In genomic region chr14:50541159-50541567, GRCh38 we compare ENCODE assay signal across 17 cellular contexts. TPM values are rescaled to one million over a fixed set of nuclear protein-coding genes. Genes with fewer than 3 reads are reported as not detected.
A peak's percentile ranks its signal among the peaks of the same experiment; 100 is the strongest.
DNase-seq lines count a peak whose midpoint lies in the region; ATAC-seq and TF ChIP-seq lines count a peak whose summit lies in the region.
"Had no signal": no experiment of that assay in that cellular context is flagged by ENCODE, and none has a peak within 500 bp of the region (broad histone marks: within the 10 kb centered on the region; RNA-seq: fewer than 3 reads in every experiment).

No MANE protein-coding gene starts in this region.

- no CpG with 5 or more reads among the region's 1 CpG for WGBS in mesendoderm (ENCODE audit: extremely low coverage, insufficient coverage, low lambda C conversion rate)

- H3K9ac ChIP-seq in mesendoderm (ENCODE audit: low read length) = no peak overlapping the region

- no peaks in the 10 kb centered on the region for H3K79me1 ChIP-seq in mesendoderm (ENCODE audit: low read length)

- no peak overlapping the region for H3K4me3 ChIP-seq in mesendoderm (ENCODE audit: low read length)
- H3K4me3 ChIP-seq: K562 had no signal

- peaks cover 4% of the 10 kb centered on the region for H3K36me3 Mint-ChIP-seq in activated CD8-positive, alpha-beta T cell treated with anti-CD3 and anti-CD28 coated beads for 36 hours (ENCODE audit: low read depth)
- no peaks in the 10 kb centered on the region for H3K36me3 Mint-ChIP-seq in activated CD8-positive, alpha-beta T cell treated with anti-CD3 and anti-CD28 coated beads, Interleukin-2, amount 10 ng/mL, durations not matched to agents 7 days and 5 days (ENCODE audit: low read depth)
- no peaks in the 10 kb centered on the region for H3K36me3 Mint-ChIP-seq in activated T-helper 17 cell treated with anti-CD3 and anti-CD28 coated beads, Interleukin-2, amount 50 U/mL, for 72 hours (ENCODE audit: low read depth)
- no peaks in the 10 kb centered on the region for H3K36me3 Mint-ChIP-seq in type B pancreatic cell
- H3K36me3 Mint-ChIP-seq: CD4-positive, alpha-beta memory T cell had no signal

- H3K4me3 Mint-ChIP-seq in activated CD8-positive, alpha-beta T cell treated with anti-CD3 and anti-CD28 coated beads for 36 hours = no peak overlapping the region
- no peak overlapping the region for H3K4me3 Mint-ChIP-seq in activated CD8-positive, alpha-beta T cell treated with anti-CD3 and anti-CD28 coated beads, Interleukin-2, amount 10 ng/mL, durations not matched to agents 7 days and 5 days
- no peak overlapping the region for H3K4me3 Mint-ChIP-seq in activated T-helper 17 cell treated with anti-CD3 and anti-CD28 coated beads, Interleukin-2, amount 50 U/mL, for 72 hours
- H3K4me3 Mint-ChIP-seq in type B pancreatic cell = no peak overlapping the region

- peaks cover 17% of the 10 kb centered on the region for H3K4me1 Mint-ChIP-seq in activated CD8-positive, alpha-beta T cell treated with anti-CD3 and anti-CD28 coated beads for 36 hours (ENCODE audit: low read depth)
- H3K4me1 Mint-ChIP-seq in activated CD8-positive, alpha-beta T cell treated with anti-CD3 and anti-CD28 coated beads, Interleukin-2, amount 10 ng/mL, durations not matched to agents 7 days and 5 days (ENCODE audit: low read depth) = peaks cover 10% of the 10 kb centered on the region
- H3K4me1 Mint-ChIP-seq in activated T-helper 17 cell treated with anti-CD3 and anti-CD28 coated beads, Interleukin-2, amount 50 U/mL, for 72 hours = peaks cover 10% of the 10 kb centered on the region
- H3K4me1 Mint-ChIP-seq in type B pancreatic cell (ENCODE audit: unreplicated experiment) = peaks cover 9% of the 10 kb centered on the region

- no peak overlapping the region for H3K4ac ChIP-seq in mesendoderm (ENCODE audit: low read depth, low read length)

- H2BK120ac ChIP-seq in mesendoderm (ENCODE audit: low read depth, low read length) = no peak overlapping the region

- no peak for DNase-seq in activated CD8-positive, alpha-beta T cell treated with anti-CD3 and anti-CD28 coated beads for 36 hours
- DNase-seq in activated CD8-positive, alpha-beta T cell treated with anti-CD3 and anti-CD28 coated beads, Interleukin-2, amount 10 ng/mL, durations not matched to agents 7 days and 5 days = no peak
- DNase-seq in mesendoderm (peak; percentile 56), type B pancreatic cell (ENCODE audit: extremely low spot score, unreplicated experiment) (no peak), SK-N-DZ (ENCODE audit: low spot score) (no peak), SW 1271 (lab: John Stamatoyannopoulos, UW) (no peak)
- DNase-seq in effector CD8-positive, alpha-beta T cell (lab: John Stamatoyannopoulos, UW) = no peak
- DNase-seq: 8988T; BE2C; CD4-positive, alpha-beta memory T cell; DND-41; H7; NCI-H1930; NCI-H526 treated with DMSO at 0.1 percent for 48 hours; Right ventricle myocardium superior had no signal

- H3K79me2 ChIP-seq in mesendoderm (ENCODE audit: control insufficient read depth, insufficient read depth, low read length) = no peaks in the 10 kb centered on the region

- TF ChIP-seq CTCF in activated CD8-positive, alpha-beta T cell treated with anti-CD3 and anti-CD28 coated beads for 36 hours (IDR thresholded peaks at IDR 0.05) = no peak
- TF ChIP-seq CTCF in type B pancreatic cell (conservative IDR thresholded peaks at IDR 0.05) = no peak

- CTCF ChIA-PET in activated CD8-positive, alpha-beta T cell treated with anti-CD3 and anti-CD28 coated beads for 36 hours (lab: Charles Lee) = interaction anchor here (1.0 to 6.5 kb wide), 8 partner anchors 19 to 1211 kb away, joined by 3 to 80 read pairs (median 3); partner anchors contain the start of gene ATL1
- CTCF ChIA-PET in activated CD8-positive, alpha-beta T cell treated with anti-CD3 and anti-CD28 coated beads, Interleukin-2, amount 10 ng/mL, durations not matched to agents 7 days and 5 days (lab: Charles Lee) = interaction anchor here (1.0 to 4.7 kb wide), 8 partner anchors 10 to 282 kb away, joined by 3 to 60 read pairs (median 4); partner anchors contain the start of gene MAP4K5

- H2AK5ac ChIP-seq in mesendoderm (ENCODE audit: low read length) = no peak overlapping the region

- peaks cover 1% of the 10 kb centered on the region for H3K27me3 Mint-ChIP-seq in activated CD8-positive, alpha-beta T cell treated with anti-CD3 and anti-CD28 coated beads for 36 hours
- peaks cover 10% of the 10 kb centered on the region for H3K27me3 Mint-ChIP-seq in activated CD8-positive, alpha-beta T cell treated with anti-CD3 and anti-CD28 coated beads, Interleukin-2, amount 10 ng/mL, durations not matched to agents 7 days and 5 days (ENCODE audit: low read depth)
- peaks cover 4% of the 10 kb centered on the region for H3K27me3 Mint-ChIP-seq in activated T-helper 17 cell treated with anti-CD3 and anti-CD28 coated beads, Interleukin-2, amount 50 U/mL, for 72 hours
- no peaks in the 10 kb centered on the region for H3K27me3 Mint-ChIP-seq in type B pancreatic cell

- H3K23ac ChIP-seq in mesendoderm (ENCODE audit: low read length) = no peak overlapping the region

- POLR2A ChIA-PET in activated CD8-positive, alpha-beta T cell treated with anti-CD3 and anti-CD28 coated beads for 36 hours (lab: Charles Lee) = interaction anchor here (0.8 kb wide), 1 partner anchor 8 kb away, joined by 4 read pairs; no protein-coding TSS in a partner anchor
- POLR2A ChIA-PET in activated CD8-positive, alpha-beta T cell treated with anti-CD3 and anti-CD28 coated beads, Interleukin-2, amount 10 ng/mL, durations not matched to agents 7 days and 5 days (lab: Charles Lee) = no interaction called here

- no peak overlapping the region for H3K4me2 ChIP-seq in mesendoderm (ENCODE audit: low read length)

- H3K56ac ChIP-seq in mesendoderm (ENCODE audit: low read length) = no peak overlapping the region

- H3K27me3 ChIP-seq in mesendoderm (ENCODE audit: insufficient read depth, low read length, poor library complexity) = no peaks in the 10 kb centered on the region
- H3K27me3 ChIP-seq: BE2C had no signal

- H4K5ac ChIP-seq in mesendoderm (ENCODE audit: low read length) = no peak overlapping the region

- intact Hi-C loops in activated CD8-positive, alpha-beta T cell treated with anti-CD3 and anti-CD28 coated beads for 36 hours (cut with micrococcal nuclease) = loop anchor here (5.0 kb wide), 1 partner anchor 241 kb away; no protein-coding TSS in a partner anchor

- H3K9me3 Mint-ChIP-seq in activated CD8-positive, alpha-beta T cell treated with anti-CD3 and anti-CD28 coated beads for 36 hours = no peaks in the 10 kb centered on the region
- no peaks in the 10 kb centered on the region for H3K9me3 Mint-ChIP-seq in activated CD8-positive, alpha-beta T cell treated with anti-CD3 and anti-CD28 coated beads, Interleukin-2, amount 10 ng/mL, durations not matched to agents 7 days and 5 days (ENCODE audit: insufficient read depth)
- H3K9me3 Mint-ChIP-seq in activated T-helper 17 cell treated with anti-CD3 and anti-CD28 coated beads, Interleukin-2, amount 50 U/mL, for 72 hours = no peaks in the 10 kb centered on the region
- H3K9me3 Mint-ChIP-seq in type B pancreatic cell = no peaks in the 10 kb centered on the region
- H3K9me3 Mint-ChIP-seq: CD4-positive, alpha-beta memory T cell had no signal

- no peak overlapping the region for H2BK15ac ChIP-seq in mesendoderm (replicated peaks; ENCODE audit: low read depth)

- H3K4me1 ChIP-seq in mesendoderm (ENCODE audit: control insufficient read depth, low read depth, low read length) = peaks cover 2% of the 10 kb centered on the region

- no peak overlapping the region for H3K27ac ChIP-seq in mesendoderm (ENCODE audit: low read depth, low read length)

- H2BK5ac ChIP-seq in mesendoderm (ENCODE audit: low read length) = no peak overlapping the region

- H3K18ac ChIP-seq in mesendoderm (ENCODE audit: low read length) = no peak overlapping the region

- ATAC-seq in activated CD8-positive, alpha-beta T cell treated with anti-CD3 and anti-CD28 coated beads for 36 hours = peak; percentile 27
- ATAC-seq in activated CD8-positive, alpha-beta T cell treated with anti-CD3 and anti-CD28 coated beads, Interleukin-2, amount 10 ng/mL, durations not matched to agents 7 days and 5 days = no peak
- peak; percentile 25 for ATAC-seq in activated T-helper 17 cell treated with anti-CD3 and anti-CD28 coated beads, Interleukin-2, amount 50 U/mL, for 72 hours (replicated peaks)
- ATAC-seq: K562 had no signal

- no peak overlapping the region for H4K8ac ChIP-seq in mesendoderm (ENCODE audit: low read depth, low read length)

- H3K27ac Mint-ChIP-seq in activated CD8-positive, alpha-beta T cell treated with anti-CD3 and anti-CD28 coated beads for 36 hours = peak overlapping the region; percentile 18
- no peak overlapping the region for H3K27ac Mint-ChIP-seq in activated CD8-positive, alpha-beta T cell treated with anti-CD3 and anti-CD28 coated beads, Interleukin-2, amount 10 ng/mL, durations not matched to agents 7 days and 5 days
- no peak overlapping the region for H3K27ac Mint-ChIP-seq in activated T-helper 17 cell treated with anti-CD3 and anti-CD28 coated beads, Interleukin-2, amount 50 U/mL, for 72 hours
- H3K27ac Mint-ChIP-seq in type B pancreatic cell = peak overlapping the region; percentile 69

- H3K36me3 ChIP-seq in mesendoderm (ENCODE audit: control insufficient read depth, insufficient read depth, low read length) = no peaks in the 10 kb centered on the region
- H3K36me3 ChIP-seq: BE2C had no signal

RNA-seq across cellular contexts. Expression of gene MAP4K5, which starts 8.8 kb away (rescaled TPM):
- 10 to 100 TPM; 26.2 to 28.1 TPM for total RNA-seq in activated CD8-positive, alpha-beta T cell treated with anti-CD3 and anti-CD28 coated beads for 36 hours
- 10 to 100 TPM; 28.3 to 28.6 TPM for total RNA-seq in activated CD8-positive, alpha-beta T cell treated with anti-CD3 and anti-CD28 coated beads, Interleukin-2, amount 10 ng/mL, durations not matched to agents 7 days and 5 days
- 10 to 100 TPM; 17.9 to 22.3 TPM for total RNA-seq in activated T-helper 17 cell treated with anti-CD3 and anti-CD28 coated beads, Interleukin-2, amount 50 U/mL, for 72 hours
- polyA plus RNA-seq in mesendoderm (2013, experiment 1 of 2) = 23.3 TPM
- 22.9 TPM for polyA plus RNA-seq in mesendoderm (2013, experiment 2 of 2)
- total RNA-seq in type B pancreatic cell (ENCODE audit: low replicate concordance) = 48.2 and 58.4 TPM in 2 replicates
- 77.9 and 92.5 TPM in 2 replicates for polyA plus RNA-seq in SK-N-DZ (2014; cell fraction: cytosol; rRNA removed)
- polyA plus RNA-seq in SK-N-DZ (2014; cell fraction: nucleus; rRNA removed) = 157 and 213 TPM in 2 replicates

RNA-seq across cellular contexts. Expression of gene ATL1, which starts 18.8 kb away (rescaled TPM):
- 1 to 10 TPM in 1 of 2 experiments, under 1 TPM in 1; 0.81 to 1.1 TPM for total RNA-seq in activated CD8-positive, alpha-beta T cell treated with anti-CD3 and anti-CD28 coated beads for 36 hours
- total RNA-seq in activated CD8-positive, alpha-beta T cell treated with anti-CD3 and anti-CD28 coated beads, Interleukin-2, amount 10 ng/mL, durations not matched to agents 7 days and 5 days = 1 to 10 TPM; 1.4 to 1.5 TPM
- total RNA-seq in activated T-helper 17 cell treated with anti-CD3 and anti-CD28 coated beads, Interleukin-2, amount 50 U/mL, for 72 hours = 1 to 10 TPM; 1.4 to 1.8 TPM
- polyA plus RNA-seq in mesendoderm (2013, experiment 1 of 2) = 2.6 TPM
- 3.0 TPM for polyA plus RNA-seq in mesendoderm (2013, experiment 2 of 2)
- 5.7 and 7.3 TPM in 2 replicates for total RNA-seq in type B pancreatic cell (ENCODE audit: low replicate concordance)
- 16.0 and 20.2 TPM in 2 replicates for polyA plus RNA-seq in SK-N-DZ (2014; cell fraction: cytosol; rRNA removed)
- polyA plus RNA-seq in SK-N-DZ (2014; cell fraction: nucleus; rRNA removed) = 9.1 and 15.1 TPM in 2 replicates

Comparison
In these comparisons a context has a peak if more than half of its experiments do, and no peak if none do; other contexts are left out.
1. H3K27ac Mint-ChIP-seq: peak in activated CD8-positive, alpha-beta T cell treated with anti-CD3 and anti-CD28 coated beads for 36 hours (single experiment) and type B pancreatic cell (single experiment); none in activated CD8-positive, alpha-beta T cell treated with anti-CD3 and anti-CD28 coated beads, Interleukin-2, amount 10 ng/mL, durations not matched to agents 7 days and 5 days (single experiment) and activated T-helper 17 cell treated with anti-CD3 and anti-CD28 coated beads, Interleukin-2, amount 50 U/mL, for 72 hours (single experiment).